In genomic region chr22:37195921-37196320, GRCh38 we compare ENCODE assay signal across 11 cellular contexts. TPM values are rescaled to one million over a fixed set of nuclear protein-coding genes. Genes with fewer than 3 reads are reported as not detected.
DNase-seq lines count a peak whose midpoint lies in the region; ATAC-seq and TF ChIP-seq lines count a peak whose summit lies in the region.
"Had no signal": no experiment of that assay in that cellular context is flagged by ENCODE, and none has a peak within 500 bp of the region (broad histone marks: within the 10 kb centered on the region; RNA-seq: fewer than 3 reads in every experiment).

No MANE protein-coding gene starts in this region.

- no TSS peak for BruUV-seq in IMR-90 (replicated peaks; lab: Mats Ljungman, UMichigan)

- no peak for TF ChIP-seq RAD21 in IMR-90 (IDR thresholded peaks at IDR 0.05; ENCODE audit: low read length)

- peaks cover 76% of the 10 kb centered on the region for H3K4me1 Mint-ChIP-seq in activated CD8-positive, alpha-beta T cell treated with anti-CD3 and anti-CD28 coated beads, Interleukin-2, amount 10 ng/mL, durations not matched to agents 7 days and 5 days (ENCODE audit: low read depth)
- peaks cover 22 to 41% of the 10 kb centered on the region in 2 donors for H3K4me1 Mint-ChIP-seq in stimulated activated naive B cell treated with anti-CD40 and anti-IgM and Interleukin-4, amounts not matched to agents 10 μg/mL and 1 μg/mL and 100 μg/mL, for 72 hours

- no peak for ATAC-seq in IMR-90 (ENCODE audit: low read depth)
- ATAC-seq in activated CD8-positive, alpha-beta T cell treated with anti-CD3 and anti-CD28 coated beads, Interleukin-2, amount 10 ng/mL, durations not matched to agents 7 days and 5 days, result no peak
- no peak for ATAC-seq in stimulated activated naive B cell treated with anti-CD40 and anti-IgM and Interleukin-4, amounts not matched to agents 10 μg/mL and 1 μg/mL and 100 μg/mL, for 72 hours (replicated peaks)
- no peak for ATAC-seq in GM21447 (IDR thresholded peaks at IDR 0.05; ENCODE audit: unreplicated experiment)

- H3K23ac ChIP-seq in IMR-90 (ENCODE audit: low read depth, low read length), result no peak overlapping the region

- no peak overlapping the region for H3K4me3 Mint-ChIP-seq in activated CD8-positive, alpha-beta T cell treated with anti-CD3 and anti-CD28 coated beads, Interleukin-2, amount 10 ng/mL, durations not matched to agents 7 days and 5 days
- no peak overlapping the region for H3K4me3 Mint-ChIP-seq in stimulated activated naive B cell treated with anti-CD40 and anti-IgM and Interleukin-4, amounts not matched to agents 10 μg/mL and 1 μg/mL and 100 μg/mL, for 72 hours
- H3K4me3 Mint-ChIP-seq: stimulated activated naive CD8-positive, alpha-beta T cell treated with anti-CD3 and anti-CD28 coated beads, Interleukin-15, Interleukin-2, amounts not matched to agents 100 ng/mL and 50 ng/mL, for 24 hours had no signal

- no peak overlapping the region for H3K4me3 ChIP-seq in IMR-90 (ENCODE audit: insufficient read depth, low read depth, low read length)

- DNase-seq in IMR-90 (peak; percentile 16), islet precursor cell (peak; percentile 81), NCI-H146 treated with DMSO at 0.1 percent for 48 hours (lab: John Stamatoyannopoulos, UW; ENCODE audit: unreplicated experiment) (no peak), middle frontal gyrus (ENCODE audit: extremely low spot score, low spot score) (no peak)
- no peak for DNase-seq in activated CD8-positive, alpha-beta T cell treated with anti-CD3 and anti-CD28 coated beads, Interleukin-2, amount 10 ng/mL, durations not matched to agents 7 days and 5 days
- no peak for DNase-seq in stimulated activated naive B cell treated with anti-CD40 and anti-IgM and Interleukin-4, amounts not matched to agents 10 μg/mL and 1 μg/mL and 100 μg/mL, for 72 hours
- DNase-seq: NCI-H1436 treated with DMSO at 0.1 percent for 48 hours had no signal

- no peaks in the 10 kb centered on the region for H3K36me3 ChIP-seq in IMR-90 (ENCODE audit: control insufficient read depth, insufficient read depth, low read length)

- H2AFZ ChIP-seq in IMR-90 (replicated peaks; ENCODE audit: low read length, poor library complexity), result peak overlapping the region; percentile 27

- WGBS in IMR-90 (ENCODE audit: extremely low coverage in 2 of 2, insufficient read length in 1 of 2), 2 experiments, result no CpG with 5 or more reads among the region's 4 CpGs

- no peaks in the 10 kb centered on the region for H3K27me3 Mint-ChIP-seq in activated CD8-positive, alpha-beta T cell treated with anti-CD3 and anti-CD28 coated beads, Interleukin-2, amount 10 ng/mL, durations not matched to agents 7 days and 5 days (ENCODE audit: low read depth)
- H3K27me3 Mint-ChIP-seq in stimulated activated naive B cell treated with anti-CD40 and anti-IgM and Interleukin-4, amounts not matched to agents 10 μg/mL and 1 μg/mL and 100 μg/mL, for 72 hours, result no peaks in the 10 kb centered on the region
- H3K27me3 Mint-ChIP-seq: stimulated activated naive CD8-positive, alpha-beta T cell treated with anti-CD3 and anti-CD28 coated beads, Interleukin-15, Interleukin-2, amounts not matched to agents 100 ng/mL and 50 ng/mL, for 24 hours had no signal

- peaks cover 10% of the 10 kb centered on the region for H3K9me3 Mint-ChIP-seq in activated CD8-positive, alpha-beta T cell treated with anti-CD3 and anti-CD28 coated beads, Interleukin-2, amount 10 ng/mL, durations not matched to agents 7 days and 5 days (ENCODE audit: insufficient read depth)
- no peaks in the 10 kb centered on the region for H3K9me3 Mint-ChIP-seq in stimulated activated naive B cell treated with anti-CD40 and anti-IgM and Interleukin-4, amounts not matched to agents 10 μg/mL and 1 μg/mL and 100 μg/mL, for 72 hours
- H3K9me3 Mint-ChIP-seq: stimulated activated naive CD8-positive, alpha-beta T cell treated with anti-CD3 and anti-CD28 coated beads, Interleukin-15, Interleukin-2, amounts not matched to agents 100 ng/mL and 50 ng/mL, for 24 hours had no signal

- no peaks in the 10 kb centered on the region for H4K20me1 ChIP-seq in IMR-90 (ENCODE audit: insufficient read depth, low read length)

- dilution Hi-C loops in IMR-90 (cut with HindIII; ENCODE audit: low sequenced_read_pairs, unreplicated experiment), result no loop called here

- no peak overlapping the region for H3K14ac ChIP-seq in IMR-90 (replicated peaks; ENCODE audit: low read depth, low read length)

- no peaks in the 10 kb centered on the region for H3K27me3 ChIP-seq in IMR-90 (ENCODE audit: control insufficient read depth, insufficient read depth, low read length)

- POLR2A ChIA-PET in IMR-90 (lab: Charles Lee; ENCODE audit: unreplicated experiment), result no interaction called here
- POLR2A ChIA-PET in activated CD8-positive, alpha-beta T cell treated with anti-CD3 and anti-CD28 coated beads, Interleukin-2, amount 10 ng/mL, durations not matched to agents 7 days and 5 days (lab: Charles Lee), result no interaction called here

- peaks cover 25% of the 10 kb centered on the region for H3K36me3 Mint-ChIP-seq in activated CD8-positive, alpha-beta T cell treated with anti-CD3 and anti-CD28 coated beads, Interleukin-2, amount 10 ng/mL, durations not matched to agents 7 days and 5 days (ENCODE audit: low read depth)
- H3K36me3 Mint-ChIP-seq in stimulated activated naive B cell treated with anti-CD40 and anti-IgM and Interleukin-4, amounts not matched to agents 10 μg/mL and 1 μg/mL and 100 μg/mL, for 72 hours, result peaks cover 0 to 4% of the 10 kb centered on the region in 2 donors

- no peak overlapping the region for H3K18ac ChIP-seq in IMR-90 (ENCODE audit: low read depth, low read length)

- no peaks in the 10 kb centered on the region for H3K9me3 ChIP-seq in IMR-90 (ENCODE audit: control insufficient read depth, insufficient read depth, low read length)

- H2BK5ac ChIP-seq in IMR-90 (ENCODE audit: low read depth, low read length, poor library complexity, severe bottlenecking), result no peak overlapping the region

- H2BK120ac ChIP-seq in IMR-90 (ENCODE audit: low read depth, low read length), result no peak overlapping the region

- no peak for TF ChIP-seq POLR2A in IMR-90 (IDR thresholded peaks at IDR 0.05; ENCODE audit: low read depth, low read length)

- H2BK20ac ChIP-seq in IMR-90 (ENCODE audit: low read depth, low read length), result no peak overlapping the region

- no peak overlapping the region for H3K9ac ChIP-seq in IMR-90 (ENCODE audit: low read depth, low read length)

- H4K8ac ChIP-seq in IMR-90 (ENCODE audit: low read depth in 2 of 2, low read length in 2 of 2), result no peak overlapping the region

- no peak overlapping the region for H2BK15ac ChIP-seq in IMR-90 (ENCODE audit: low read depth, low read length)

- H4K91ac ChIP-seq in IMR-90 (ENCODE audit: insufficient read depth, low read depth, low read length), result no peak overlapping the region

- no peak overlapping the region for H2AK5ac ChIP-seq in IMR-90 (ENCODE audit: low read depth, low read length)

- H3K79me1 ChIP-seq in IMR-90 (ENCODE audit: low read depth in 1 of 2, low read length in 2 of 2), result peaks cover 0 to 6% of the 10 kb centered on the region in 2 experiments; a peak in 1 of 4 replicates

- in situ Hi-C loops in IMR-90 (cut with MboI; ENCODE audit: low sequenced_read_pairs), result loop anchor here (5.0 kb wide), 1 partner anchor 34 kb away; no protein-coding TSS in a partner anchor

- CTCF ChIA-PET in IMR-90 (lab: Yijun Ruan, JAX), result no interaction called here
- CTCF ChIA-PET in activated CD8-positive, alpha-beta T cell treated with anti-CD3 and anti-CD28 coated beads, Interleukin-2, amount 10 ng/mL, durations not matched to agents 7 days and 5 days (lab: Charles Lee), result interaction anchor here (1.5 to 17.4 kb wide), 2 partner anchors 32 to 69 kb away, joined by 4 to 280 read pairs; no protein-coding TSS in a partner anchor

- no peak overlapping the region for H4K5ac ChIP-seq in IMR-90 (ENCODE audit: low read depth, low read length)

- peaks cover 20% of the 10 kb centered on the region for H3K4me1 ChIP-seq in IMR-90 (ENCODE audit: control insufficient read depth, insufficient read depth, low read length)

- H3K27ac ChIP-seq in IMR-90 (ENCODE audit: insufficient read depth, low read length), result no peak overlapping the region

- no peak for TF ChIP-seq CTCF in IMR-90 (conservative IDR thresholded peaks at IDR 0.05; ENCODE audit: low read depth, low read length)

- peak overlapping the region; percentile 16 for H3K27ac Mint-ChIP-seq in activated CD8-positive, alpha-beta T cell treated with anti-CD3 and anti-CD28 coated beads, Interleukin-2, amount 10 ng/mL, durations not matched to agents 7 days and 5 days
- H3K27ac Mint-ChIP-seq in stimulated activated naive B cell treated with anti-CD40 and anti-IgM and Interleukin-4, amounts not matched to agents 10 μg/mL and 1 μg/mL and 100 μg/mL, for 72 hours, result peak overlapping the region; percentile 80
- H3K27ac Mint-ChIP-seq: stimulated activated naive CD8-positive, alpha-beta T cell treated with anti-CD3 and anti-CD28 coated beads, Interleukin-15, Interleukin-2, amounts not matched to agents 100 ng/mL and 50 ng/mL, for 24 hours had no signal

- intact Hi-C loops in IMR-90 (cut with micrococcal nuclease), result loop anchor here (5.0 kb wide), 2 partner anchors 144 to 414 kb away; partner anchors contain the start of gene KCTD17

- H3K9me1 ChIP-seq in IMR-90 (ENCODE audit: insufficient read depth, low read length), result peaks cover 7% of the 10 kb centered on the region

- no peak overlapping the region for H3K4ac ChIP-seq in IMR-90 (ENCODE audit: low read depth, low read length)

- H3K56ac ChIP-seq in IMR-90 (ENCODE audit: extremely low read depth, insufficient read depth, low read length), result no peak overlapping the region

- no peak overlapping the region for H2AK9ac ChIP-seq in IMR-90 (replicated peaks; ENCODE audit: low read depth, low read length, poor library complexity)

- H3K4me2 ChIP-seq in IMR-90 (ENCODE audit: low read depth, low read length), result no peak overlapping the region

RNA-seq across cellular contexts. Expression of gene C1QTNF6, which starts 7.9 kb away (rescaled TPM):
- 1.1 TPM in 2 replicates for total RNA-seq in IMR-90 (2012; rRNA removed)
- 10.0 and 10.9 TPM in 2 replicates for polyA plus RNA-seq in IMR-90 (2012; rRNA removed)
- 3.1 and 9.8 TPM in 2 replicates for polyA plus RNA-seq in IMR-90 (2012; cell fraction: cytosol; rRNA removed)
- 53.9 and 59.1 TPM in 2 replicates for polyA plus RNA-seq in IMR-90 (2012; cell fraction: nucleus; rRNA removed; ENCODE audit: low replicate concordance)
- 1 to 10 TPM; 6.1 to 6.2 TPM for total RNA-seq in activated CD8-positive, alpha-beta T cell treated with anti-CD3 and anti-CD28 coated beads, Interleukin-2, amount 10 ng/mL, durations not matched to agents 7 days and 5 days

RNA-seq across cellular contexts. Expression of gene SSTR3, which starts 16.4 kb away (rescaled TPM):
- total RNA-seq in IMR-90 (2012; rRNA removed), result under 0.01 TPM in 2 replicates
- 0.07 TPM in 2 replicates for polyA plus RNA-seq in IMR-90 (2012; rRNA removed)
- polyA plus RNA-seq in IMR-90 (2012; cell fraction: cytosol; rRNA removed), result 0.03 and 0.04 TPM in 2 replicates
- polyA plus RNA-seq in IMR-90 (2012; cell fraction: nucleus; rRNA removed; ENCODE audit: low replicate concordance), result 0.09 and 0.16 TPM in 2 replicates
- 1 to 10 TPM; 3.5 to 3.6 TPM for total RNA-seq in activated CD8-positive, alpha-beta T cell treated with anti-CD3 and anti-CD28 coated beads, Interleukin-2, amount 10 ng/mL, durations not matched to agents 7 days and 5 days
- total RNA-seq: astrocyte, mesenteric fat pad had no signal

RNA-seq across cellular contexts. Expression of gene IL2RB, which starts 46.2 kb away (rescaled TPM):
- total RNA-seq in IMR-90 (2012; rRNA removed), result not detected in 2 replicates
- 1.0 and 1.2 TPM in 2 replicates for polyA plus RNA-seq in IMR-90 (2012; rRNA removed)
- polyA plus RNA-seq in IMR-90 (2012; cell fraction: cytosol; rRNA removed), result 0.82 and 1.5 TPM in 2 replicates
- 0.19 and 0.29 TPM in 2 replicates for polyA plus RNA-seq in IMR-90 (2012; cell fraction: nucleus; rRNA removed; ENCODE audit: low replicate concordance)
- total RNA-seq in activated CD8-positive, alpha-beta T cell treated with anti-CD3 and anti-CD28 coated beads, Interleukin-2, amount 10 ng/mL, durations not matched to agents 7 days and 5 days, result 100 to 1,000 TPM; 202 to 213 TPM

RNA-seq across cellular contexts. Expression of gene RAC2, which starts 48.1 kb away (rescaled TPM):
- total RNA-seq in IMR-90 (2012; rRNA removed), result 10.0 and 11.1 TPM in 2 replicates
- 72.3 and 77.1 TPM in 2 replicates for polyA plus RNA-seq in IMR-90 (2012; rRNA removed)
- polyA plus RNA-seq in IMR-90 (2012; cell fraction: cytosol; rRNA removed), result 56.9 and 106 TPM in 2 replicates
- 33.8 and 79.6 TPM in 2 replicates for polyA plus RNA-seq in IMR-90 (2012; cell fraction: nucleus; rRNA removed; ENCODE audit: low replicate concordance)
- total RNA-seq in activated CD8-positive, alpha-beta T cell treated with anti-CD3 and anti-CD28 coated beads, Interleukin-2, amount 10 ng/mL, durations not matched to agents 7 days and 5 days, result 1,000 to 10,000 TPM; 1,167 to 1,252 TPM

Comparison
In these comparisons a context has a peak if more than half of its experiments do, and no peak if none do; other contexts are left out.
1. DNase-seq: peak in IMR-90 (single experiment) and islet precursor cell (single experiment); none in activated CD8-positive, alpha-beta T cell treated with anti-CD3 and anti-CD28 coated beads, Interleukin-2, amount 10 ng/mL, durations not matched to agents 7 days and 5 days (single experiment), stimulated activated naive B cell treated with anti-CD40 and anti-IgM and Interleukin-4, amounts not matched to agents 10 μg/mL and 1 μg/mL and 100 μg/mL, for 72 hours (single experiment), NCI-H146 treated with DMSO at 0.1 percent for 48 hours (single experiment) and middle frontal gyrus (single experiment).
2. RNA of gene IL2RB, which starts 46.2 kb away (total RNA-seq): 202 to 213 TPM in activated CD8-positive, alpha-beta T cell treated with anti-CD3 and anti-CD28 coated beads, Interleukin-2, amount 10 ng/mL, durations not matched to agents 7 days and 5 days; not detected in IMR-90; every median in the first group is over 100 times any median in the second.